ENCODE assay signal across 9 cellular contexts in genomic region chr14:59358105-59358504, GRCh38.
DNase-seq lines count a peak whose midpoint lies in the region; ATAC-seq and TF ChIP-seq lines count a peak whose summit lies in the region.
"Had no signal": no experiment of that assay in that cellular context is flagged by ENCODE, and none has a peak within 500 bp of the region (broad histone marks: within the 10 kb centered on the region; RNA-seq: fewer than 3 reads in every experiment).

No MANE protein-coding gene starts in this region.

- H3K4me2 ChIP-seq in neuronal stem cell (ENCODE audit: insufficient read depth, low read length, poor library complexity, severe bottlenecking), result no peak overlapping the region

- ATAC-seq in GM19463 (IDR thresholded peaks at IDR 0.05; ENCODE audit: unreplicated experiment) (no peak), GM21360 (IDR thresholded peaks at IDR 0.05; ENCODE audit: unreplicated experiment) (no peak)

- no peak overlapping the region for H3K27ac ChIP-seq in neuronal stem cell (replicated peaks; ENCODE audit: low read length)

- peaks cover 0 to 3% of the 10 kb centered on the region in 2 donors for H3K4me1 ChIP-seq in neuronal stem cell (ENCODE audit: control insufficient read depth in 2 of 2, insufficient read depth in 1 of 2, low read depth in 1 of 2, low read length in 2 of 2)

- WGBS in neuronal stem cell (ENCODE audit: extremely low coverage in 2 of 2, insufficient read length in 2 of 2, insufficient replicate concordance in 1 of 2), 2 donors, result no CpG with 5 or more reads among the region's 1 CpG

- H2AFZ ChIP-seq in neuronal stem cell (ENCODE audit: low read length), result no peak overlapping the region

- no peak overlapping the region for H4K8ac ChIP-seq in neuronal stem cell (ENCODE audit: low read depth, low read length)

- H3K9ac ChIP-seq in neuronal stem cell (ENCODE audit: low read depth, low read length, poor library complexity), result no peak overlapping the region

- DNase-seq in Daoy (ENCODE audit: low read depth) (peak; percentile 37), NOMO-1 treated with DMSO at 0.1 percent for 48 hours (lab: John Stamatoyannopoulos, UW; ENCODE audit: unreplicated experiment) (peak; percentile 47), epithelial cell of esophagus (ENCODE audit: low read depth) (peak; percentile 86), mucosa of gallbladder (ENCODE audit: low spot score) (peak; percentile 13), neuronal stem cell (ENCODE audit: low spot score) (no peak), pons (ENCODE audit: low spot score) (no peak)
- DNase-seq: GDM1 had no signal

- H4K91ac ChIP-seq in neuronal stem cell (ENCODE audit: low read depth, low read length, poor library complexity), result no peak overlapping the region

- no peaks in the 10 kb centered on the region for H3K9me3 ChIP-seq in neuronal stem cell (replicated peaks in 1 of 2; ENCODE audit: control insufficient read depth in 2 of 2, insufficient read depth in 1 of 2, low read depth in 1 of 2, low read length in 2 of 2)

- H3K14ac ChIP-seq in neuronal stem cell (ENCODE audit: low read length), result no peak overlapping the region

- H2BK15ac ChIP-seq in neuronal stem cell (ENCODE audit: low read length), result no peak overlapping the region

- H3K23ac ChIP-seq in neuronal stem cell (ENCODE audit: low read depth, low read length, poor library complexity), result no peak overlapping the region

- no peak overlapping the region for H2BK12ac ChIP-seq in neuronal stem cell (ENCODE audit: low read length)

- H3K18ac ChIP-seq in neuronal stem cell (ENCODE audit: low read length), result no peak overlapping the region

- H3K36me3 ChIP-seq in neuronal stem cell (replicated peaks in 1 of 2; ENCODE audit: control insufficient read depth in 2 of 2, insufficient read depth in 2 of 2, low read length in 2 of 2), result peaks cover 6 to 81% of the 10 kb centered on the region in 2 donors

- H3K4me3 ChIP-seq in epithelial cell of esophagus (ENCODE audit: low read length) (no peak overlapping the region), neuronal stem cell (ENCODE audit: low read length in 2 of 2) (no peak overlapping the region)

- no peak overlapping the region for H3K4ac ChIP-seq in neuronal stem cell (ENCODE audit: low read length)

- no peak overlapping the region for H2BK120ac ChIP-seq in neuronal stem cell (ENCODE audit: low read depth, low read length)

- no peak for TF ChIP-seq CTCF in epithelial cell of esophagus (IDR thresholded peaks at IDR 0.05; ENCODE audit: insufficient read depth, low read depth, low read length, missing control alignments)

- no peak overlapping the region for H2BK5ac ChIP-seq in neuronal stem cell (ENCODE audit: low read length)

- no peaks in the 10 kb centered on the region for H3K79me1 ChIP-seq in neuronal stem cell (ENCODE audit: low read depth, low read length)

- H3K27me3 ChIP-seq in neuronal stem cell (ENCODE audit: control insufficient read depth in 3 of 3, insufficient read depth in 3 of 3, low read depth in 1 of 3, low read length in 3 of 3), result no peaks in the 10 kb centered on the region

- no peak overlapping the region for H2AK5ac ChIP-seq in neuronal stem cell (ENCODE audit: low read depth, low read length)

Comparison
In these comparisons a context has a peak if more than half of its experiments do, and no peak if none do; other contexts are left out.
1. DNase-seq: peak in Daoy (single experiment), NOMO-1 treated with DMSO at 0.1 percent for 48 hours (single experiment), epithelial cell of esophagus (single experiment) and mucosa of gallbladder (single experiment); none in neuronal stem cell (single experiment) and pons (single experiment).